Comparison of ENCODE assay signal across 9 cellular contexts in the genomic region with DNA sequence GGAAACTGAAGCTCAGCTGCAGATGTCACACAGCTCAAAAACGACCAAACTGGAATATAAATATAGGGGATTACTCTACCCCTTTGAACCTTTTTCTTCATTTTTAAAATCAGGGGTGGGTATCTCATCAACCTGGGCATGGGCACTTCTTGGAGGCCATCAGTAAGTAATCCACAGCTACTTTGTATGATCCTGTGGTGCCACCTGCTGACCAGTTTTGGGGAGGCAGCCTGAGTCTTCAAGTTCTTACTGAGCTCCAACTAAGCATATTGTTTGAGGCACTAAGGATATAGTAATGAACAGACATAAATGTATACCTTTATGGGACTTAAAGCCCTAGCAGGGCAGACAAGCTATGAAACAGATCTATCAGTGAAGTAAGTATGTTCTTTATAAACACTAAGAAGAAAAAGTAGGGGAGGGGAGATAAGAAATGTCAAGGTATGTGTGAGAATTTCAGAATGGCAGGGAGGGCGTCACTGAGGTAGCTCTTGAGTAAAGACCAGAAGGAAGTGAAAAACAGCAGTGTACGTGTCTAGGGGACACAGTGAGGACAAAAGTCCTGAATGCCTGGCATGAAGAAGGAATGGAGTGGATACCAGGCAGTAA. TPM values are rescaled to one million over a fixed set of nuclear protein-coding genes. Genes with fewer than 3 reads are reported as not detected.
A peak's percentile ranks its signal among the peaks of the same experiment; 100 is the strongest.
DNase-seq lines count a peak whose midpoint lies in the region; ATAC-seq, FAIRE-seq and TF ChIP-seq lines count a peak whose summit lies in the region.
"Had no signal": no experiment of that assay in that cellular context is flagged by ENCODE, and none has a peak within 500 bp of the region (broad histone marks: within the 10 kb centered on the region; RNA-seq: fewer than 3 reads in every experiment).

No MANE protein-coding gene starts in this region.

- H3K27ac ChIP-seq in WERI-Rb-1 (peak overlapping the region; percentile 67), breast epithelium (no peak overlapping the region), kidney (ENCODE audit: low read depth in 2 of 2, low read length in 2 of 2) (no peak overlapping the region)

- intact Hi-C loops in breast epithelium (cut with DNase I; ENCODE audit: low total_unique reads), result loop anchor here (10.0 kb wide), 1 partner anchor 65 kb away; no protein-coding TSS in a partner anchor
- intact Hi-C loops in kidney (cut with DNase I), result loop anchor here (10.0 kb wide), 1 partner anchor 65 kb away; no protein-coding TSS in a partner anchor

- peak; percentile 54 for DNase-seq in COLO668 (lab: John Stamatoyannopoulos, UW; ENCODE audit: unreplicated experiment)
- DNase-seq in NAMALWA (ENCODE audit: low spot score), result peak; percentile 83
- DNase-seq in WERI-Rb-1, result peak; percentile 79
- DNase-seq in breast epithelium (ENCODE audit: low spot score in 2 of 2), result peak; percentile 73 to 81
- DNase-seq in kidney, result no peak
- peak; percentile 65 to 69 for DNase-seq in stimulated activated CD4-positive, alpha-beta T cell treated with anti-CD3 and anti-CD28 coated beads, Interleukin-2, amount 100 ng/mL, for 48 hours

- peak; percentile 68 for ATAC-seq in GM19452 (IDR thresholded peaks at IDR 0.05; ENCODE audit: unreplicated experiment)
- ATAC-seq in HG03045 (IDR thresholded peaks at IDR 0.05; ENCODE audit: unreplicated experiment), result no peak

- no peak overlapping the region for H3K9ac ChIP-seq in kidney (ENCODE audit: low read length in 2 of 2)

- H3K4me1 ChIP-seq in breast epithelium (no peaks in the 10 kb centered on the region), kidney (ENCODE audit: control insufficient read depth in 1 of 2, insufficient read depth in 1 of 2, low read depth in 1 of 2, low read length in 2 of 2) (peaks cover 1 to 4% of the 10 kb centered on the region in 2 donors)

- peaks cover 65% of the 10 kb centered on the region for H3K36me3 ChIP-seq in WERI-Rb-1
- H3K36me3 ChIP-seq in breast epithelium, result no peaks in the 10 kb centered on the region
- H3K36me3 ChIP-seq in kidney (ENCODE audit: control insufficient read depth in 1 of 2, insufficient read depth in 2 of 2, low read length in 2 of 2), result peaks cover 37 to 56% of the 10 kb centered on the region in 2 donors

- H3K4me3 ChIP-seq in WERI-Rb-1 (ENCODE audit: low read depth, low read length), result no peak overlapping the region
- H3K4me3 ChIP-seq in breast epithelium, result no peak overlapping the region
- H3K4me3 ChIP-seq in kidney (ENCODE audit: low read length in 2 of 2), result no peak overlapping the region

- H3K9me3 ChIP-seq in WERI-Rb-1 (ENCODE audit: severe bottlenecking) (no peaks in the 10 kb centered on the region), breast epithelium (no peaks in the 10 kb centered on the region), kidney (ENCODE audit: control insufficient read depth in 1 of 2, low read length in 2 of 2) (no peaks in the 10 kb centered on the region)

- peak; percentile 32 for FAIRE-seq in kidney (lab: Jason Lieb, UNC)
- FAIRE-seq: colon had no signal

- no peak for TF ChIP-seq POLR2A in breast epithelium (IDR thresholded peaks at IDR 0.05)

- TF ChIP-seq CTCF in WERI-Rb-1 (IDR thresholded peaks at IDR 0.05; ENCODE audit: low read depth, low read length) (peak; percentile 72), breast epithelium (IDR thresholded peaks at IDR 0.05) (peak; percentile 27 to 72 (median 64)), kidney (IDR thresholded peaks at IDR 0.05; ENCODE audit: borderline replicate concordance, extremely low read depth, insufficient read depth) (peak; percentile 72)

- no peaks in the 10 kb centered on the region for H3K27me3 ChIP-seq in WERI-Rb-1 (ENCODE audit: insufficient read depth, low read depth, severe bottlenecking)
- H3K27me3 ChIP-seq in breast epithelium, result no peaks in the 10 kb centered on the region

RNA-seq across cellular contexts. Expression of a gene that starts 18.4 kb away (rescaled TPM):
- 10 to 100 TPM in 2 of 3 donors, 1 to 10 TPM in 1; 6.3 to 17.7 (median 11.2) TPM for total RNA-seq in breast epithelium
- 6.8 TPM for total RNA-seq in kidney
- 5.9 TPM for polyA plus RNA-seq in kidney (ENCODE audit: insufficient read depth, low read depth, low replicate concordance)
